In the genomic region with DNA sequence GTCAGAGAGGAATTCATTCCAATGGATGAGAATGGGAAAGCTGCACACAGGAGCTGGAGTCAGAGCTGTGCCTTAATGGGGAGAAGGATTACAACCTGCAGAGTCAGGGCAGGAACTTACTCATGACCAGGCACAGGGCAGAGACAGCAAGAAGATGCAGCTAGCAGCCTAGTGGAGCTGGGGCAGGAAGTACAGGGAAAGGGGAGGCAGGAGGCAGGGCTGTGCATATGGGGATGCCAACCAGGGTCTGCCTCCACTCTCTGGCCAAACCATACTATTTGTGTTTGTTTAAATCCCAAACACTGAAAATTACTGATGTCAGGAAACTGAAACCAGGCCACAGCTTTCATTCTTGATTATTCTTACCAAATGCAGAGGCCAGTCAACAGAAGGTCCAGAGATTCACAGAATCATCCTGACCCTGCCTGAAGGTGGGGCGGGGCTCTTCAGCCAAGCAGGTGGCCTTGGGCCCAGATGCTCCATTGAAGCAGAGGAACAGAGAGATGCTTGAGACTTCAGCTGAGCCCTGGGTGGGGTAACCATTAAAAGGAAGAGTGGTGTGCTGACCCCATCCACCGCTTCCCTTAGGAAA, we compare ENCODE assay signal across 21 cellular contexts.
A peak's percentile ranks its signal among the peaks of the same experiment; 100 is the strongest.
DNase-seq lines count a peak whose midpoint lies in the region; ATAC-seq, FAIRE-seq and TF ChIP-seq lines count a peak whose summit lies in the region.
"Had no signal": no experiment of that assay in that cellular context is flagged by ENCODE, and none has a peak within 500 bp of the region (broad histone marks: within the 10 kb centered on the region; RNA-seq: fewer than 3 reads in every experiment).

No MANE protein-coding gene starts in this region.

- TF ChIP-seq POLR2A in GM12878 (IDR thresholded peaks at IDR 0.05; ENCODE audit: low read depth, low read length): no peak

- peak overlapping the region; percentile 33 for H3K4me2 ChIP-seq in BLaER1
- peak overlapping the region; percentile 62 for H3K4me2 ChIP-seq in MM.1S (ENCODE audit: low read depth, low read length)
- H3K4me2 ChIP-seq in GM12878 (ENCODE audit: control insufficient read depth, insufficient read depth): no peak overlapping the region

- FAIRE-seq in GM12878 (lab: Jason Lieb, UNC): no peak

- no peaks in the 10 kb centered on the region for H3K79me2 ChIP-seq in MM.1S (ENCODE audit: low read length)
- H3K79me2 ChIP-seq in GM12878 (ENCODE audit: control insufficient read depth, insufficient read depth, low read length): no peaks in the 10 kb centered on the region

- H3K9me3 ChIP-seq in BLaER1: no peaks in the 10 kb centered on the region
- H3K9me3 ChIP-seq in MM.1S (replicated peaks; ENCODE audit: insufficient read depth, low read length): no peaks in the 10 kb centered on the region
- H3K9me3 ChIP-seq in GM12878 (replicated peaks; ENCODE audit: control insufficient read depth, insufficient read depth, low read length): no peaks in the 10 kb centered on the region
- H3K9me3 ChIP-seq in upper lobe of right lung: no peaks in the 10 kb centered on the region
- H3K9me3 ChIP-seq: BE2C, HAP-1 had no signal

- H4K20me1 ChIP-seq in BLaER1: no peaks in the 10 kb centered on the region
- H4K20me1 ChIP-seq in MM.1S (ENCODE audit: insufficient read depth, low read length): no peaks in the 10 kb centered on the region
- H4K20me1 ChIP-seq in GM12878 (ENCODE audit: control insufficient read depth, insufficient read depth): no peaks in the 10 kb centered on the region

- SMC1A ChIA-PET in GM12878 (lab: Charles Lee; ENCODE audit: uncharacterized antibody, unreplicated experiment): interaction anchor here (0.7 to 10.3 kb wide), 14 partner anchors 12 to 581 kb away, joined by 3 to 106 read pairs (median 6); no protein-coding TSS in a partner anchor

- no peaks in the 10 kb centered on the region for H3K9me2 ChIP-seq in MM.1S (replicated peaks; ENCODE audit: insufficient read depth, low read length)

- no peak overlapping the region for H3K27ac ChIP-seq in BLaER1
- H3K27ac ChIP-seq in MM.1S (ENCODE audit: low read length): peak overlapping the region; percentile 94
- no peak overlapping the region for H3K27ac ChIP-seq in GM12878 (ENCODE audit: control insufficient read depth, insufficient read depth)
- peak overlapping the region; percentile 65 for H3K27ac ChIP-seq in rectal smooth muscle tissue (ENCODE audit: low read depth, low read length)
- H3K27ac ChIP-seq in upper lobe of right lung: no peak overlapping the region
- H3K27ac ChIP-seq: 22Rv1, SK-N-MC had no signal

- in situ Hi-C loops in GM12878 (cut with MboI): no loop called here

- RAD21 ChIA-PET in GM12878 (lab: Charles Lee; ENCODE audit: unreplicated experiment): interaction anchor here (1.0 to 5.9 kb wide), 12 partner anchors 12 to 535 kb away, joined by 3 to 59 read pairs (median 5); partner anchors contain the start of gene KCNMA1

- intact Hi-C loops in GM12878 (cut with micrococcal nuclease; ENCODE audit: unreplicated experiment): loop anchor here (2.0 kb wide), 2 partner anchors 67 to 535 kb away; no protein-coding TSS in a partner anchor
- intact Hi-C loops in upper lobe of right lung (cut with DNase I): loop anchor here (5.0 kb wide), 1 partner anchor 472 kb away; no protein-coding TSS in a partner anchor

- TF ChIP-seq EP300 in GM12878 (IDR thresholded peaks at IDR 0.05; ENCODE audit: borderline replicate concordance in 1 of 2, control insufficient read depth in 1 of 2, low read depth in 2 of 2, low read length in 2 of 2): no peak

- TF ChIP-seq CTCF in MM.1S (IDR thresholded peaks at IDR 0.05; ENCODE audit: low read length) (no peak), GM12878 (IDR thresholded peaks at IDR 0.05 in 2 of 3, conservative IDR thresholded peaks at IDR 0.05 in 1 of 3; ENCODE audit: control insufficient read depth in 2 of 3, extremely low read depth in 1 of 3, insufficient read depth in 1 of 3, low read depth in 3 of 3, low read length in 3 of 3) (no peak), upper lobe of right lung (IDR thresholded peaks at IDR 0.05) (no peak), omental fat pad (IDR thresholded peaks at IDR 0.05) (no peak)

- H3K36me3 ChIP-seq in BLaER1: no peaks in the 10 kb centered on the region
- H3K36me3 ChIP-seq in MM.1S (replicated peaks; ENCODE audit: insufficient read depth, low read length): no peaks in the 10 kb centered on the region
- no peaks in the 10 kb centered on the region for H3K36me3 ChIP-seq in GM12878 (ENCODE audit: control insufficient read depth in 2 of 2, insufficient read depth in 2 of 2, low read length in 1 of 2)
- no peaks in the 10 kb centered on the region for H3K36me3 ChIP-seq in rectal smooth muscle tissue (ENCODE audit: control insufficient read depth, insufficient read depth, low read length)
- H3K36me3 ChIP-seq in upper lobe of right lung: no peaks in the 10 kb centered on the region
- H3K36me3 ChIP-seq: BE2C, HAP-1 had no signal

- no peak overlapping the region for H3K4me3 ChIP-seq in BLaER1
- H3K4me3 ChIP-seq in MM.1S (ENCODE audit: low read length): peak overlapping the region; percentile 9; the same call in 1 of the 2 replicates
- H3K4me3 ChIP-seq in GM12878: no peak overlapping the region
- no peak overlapping the region for H3K4me3 ChIP-seq in rectal smooth muscle tissue (ENCODE audit: low read length)
- no peak overlapping the region for H3K4me3 ChIP-seq in upper lobe of right lung
- H3K4me3 ChIP-seq: HAP-1, SK-N-MC had no signal

- CTCF ChIA-PET in GM12878 (lab: Yijun Ruan, JAX): interaction anchor here (0.9 to 23.3 kb wide), 16 partner anchors 12 to 581 kb away, joined by 3 to 532 read pairs (median 3); partner anchors contain the start of gene KCNMA1

- BruUV-seq in GM12878 (replicated peaks; lab: Mats Ljungman, UMichigan): no TSS peak

- DNase-seq in MM.1S: peak; percentile 93
- no peak for DNase-seq in GM12878 (ENCODE audit: low read depth, low spot score)
- no peak for DNase-seq in upper lobe of right lung
- DNase-seq in omental fat pad (ENCODE audit: low spot score): no peak
- no peak for DNase-seq in AG08396 (ENCODE audit: low spot score)
- DNase-seq: BE2C; CD8-positive, alpha-beta memory T cell; GF-D8; KG1; NCI-H1092; NCI-H146; NCI-H2081; NCI-H510A treated with DMSO at 0.1 percent for 48 hours had no signal

- no peak for TF ChIP-seq RAD21 in GM12878 (IDR thresholded peaks at IDR 0.05; ENCODE audit: insufficient read depth, low read depth, low read length)

- no peak overlapping the region for H2AFZ ChIP-seq in MM.1S (ENCODE audit: low read length)
- no peak overlapping the region for H2AFZ ChIP-seq in GM12878 (ENCODE audit: control insufficient read depth, low read depth, low read length)

- H3K9ac ChIP-seq in BLaER1 (no peak overlapping the region), MM.1S (ENCODE audit: low read length) (peak overlapping the region; percentile 51), GM12878 (ENCODE audit: control insufficient read depth, insufficient read depth, low read length) (no peak overlapping the region), rectal smooth muscle tissue (ENCODE audit: low read length) (no peak overlapping the region)

- POLR2A ChIA-PET in GM12878 (lab: Charles Lee): interaction anchor here (0.6 to 1.5 kb wide), 2 partner anchors 67 to 385 kb away, joined by 3 read pairs; no protein-coding TSS in a partner anchor

- H3K27me3 ChIP-seq in BLaER1 (no peaks in the 10 kb centered on the region), MM.1S (replicated peaks; ENCODE audit: insufficient read depth, low read length) (no peaks in the 10 kb centered on the region), GM12878 (replicated peaks in 1 of 2; ENCODE audit: control insufficient read depth in 2 of 2, insufficient read depth in 2 of 2, low read length in 1 of 2) (no peaks in the 10 kb centered on the region), rectal smooth muscle tissue (ENCODE audit: control insufficient read depth, insufficient read depth, low read length) (no peaks in the 10 kb centered on the region), upper lobe of right lung (no peaks in the 10 kb centered on the region)
- H3K27me3 ChIP-seq: BE2C had no signal

- peaks cover 26% of the 10 kb centered on the region for H3K4me1 ChIP-seq in BLaER1
- peaks cover 47% of the 10 kb centered on the region for H3K4me1 ChIP-seq in MM.1S (ENCODE audit: low read length)
- no peaks in the 10 kb centered on the region for H3K4me1 ChIP-seq in GM12878 (ENCODE audit: control insufficient read depth, insufficient read depth, low read length)
- peaks cover 20% of the 10 kb centered on the region for H3K4me1 ChIP-seq in rectal smooth muscle tissue (ENCODE audit: control insufficient read depth, insufficient read depth, low read length)
- no peaks in the 10 kb centered on the region for H3K4me1 ChIP-seq in upper lobe of right lung
- H3K4me1 ChIP-seq: BE2C, HAP-1 had no signal

- WGBS in GM12878 (ENCODE audit: insufficient coverage, insufficient replicate concordance, low lambda C conversion rate, missing lambda C conversion rate): 62% methylated on average over 2 of the region's 2 CpGs

- peaks cover 38% of the 10 kb centered on the region for H3F3A ChIP-seq in MM.1S (ENCODE audit: insufficient read depth, low read length)

- ATAC-seq in GM12878 (peak; percentile 68), upper lobe of right lung (no peak), omental fat pad (ENCODE audit: low FRiP score) (no peak), HG02973 (IDR thresholded peaks at IDR 0.05; ENCODE audit: unreplicated experiment) (no peak)
- ATAC-seq: Panc1, Right ventricle myocardium inferior had no signal

TF ChIP-seq in GM12878, 131 proteins besides CTCF, POLR2A, EP300 and RAD21 (continues in another document):
- no peak for TF ChIP-seq ATF7 (IDR thresholded peaks at IDR 0.05; ENCODE audit: low read depth)

Comparison
In these comparisons a context has a peak if more than half of its experiments do, and no peak if none do; other contexts are left out.
1. H3K27ac ChIP-seq: peak in MM.1S (single experiment) and rectal smooth muscle tissue (single experiment); none in BLaER1 (single experiment), GM12878 (single experiment) and upper lobe of right lung (single experiment).